In the genomic region with DNA sequence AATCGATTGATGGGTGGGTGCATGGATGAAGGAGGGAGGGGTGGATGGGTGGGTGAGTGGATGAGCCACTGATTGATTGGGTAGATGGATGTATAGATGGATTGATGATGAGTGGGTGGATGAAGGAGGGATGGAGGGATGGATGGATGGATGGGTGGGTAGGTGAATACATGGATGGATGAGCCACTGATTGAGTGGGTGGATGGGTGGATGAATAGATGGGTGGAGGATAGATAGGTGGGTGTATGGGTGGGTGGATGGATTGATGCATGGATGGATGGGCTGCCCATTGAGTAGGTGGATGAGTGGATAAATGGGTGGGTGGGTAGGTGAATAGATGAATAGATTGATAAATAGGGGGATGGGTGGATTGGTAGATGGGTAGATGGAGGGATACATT, we compare ENCODE assay signal across 9 cellular contexts. TPM values are rescaled to one million over a fixed set of nuclear protein-coding genes. Genes with fewer than 3 reads are reported as not detected.
"Had no signal": no experiment of that assay in that cellular context is flagged by ENCODE, and none has a peak within 500 bp of the region (broad histone marks: within the 10 kb centered on the region; RNA-seq: fewer than 3 reads in every experiment).

No MANE protein-coding gene starts in this region.

- H3K9me3 Mint-ChIP-seq: HFFc6, IgD-negative memory B cell had no signal

- H3K4me3 Mint-ChIP-seq: H9, HFFc6, IgD-negative memory B cell had no signal

- DNase-seq: GM23248, GOT3, H9, HCEC 1CT, HFFc6, KBM-7 had no signal

- H3K4me3 ChIP-seq: GM23248 had no signal

- H3K27ac ChIP-seq: GM23248, KMS-11 had no signal

- H3K36me3 Mint-ChIP-seq: IgD-negative memory B cell had no signal

- H3K27me3 Mint-ChIP-seq: IgD-negative memory B cell had no signal

- H3K4me1 Mint-ChIP-seq: IgD-negative memory B cell had no signal

- H3K27ac Mint-ChIP-seq: H9, HFFc6, IgD-negative memory B cell had no signal

RNA-seq across cellular contexts. Expression of gene PRLH, which starts 48.4 kb away (rescaled TPM):
- total RNA-seq: GM23248, H9, HFFc6, HT-29 had no signal
